In the genomic region with DNA sequence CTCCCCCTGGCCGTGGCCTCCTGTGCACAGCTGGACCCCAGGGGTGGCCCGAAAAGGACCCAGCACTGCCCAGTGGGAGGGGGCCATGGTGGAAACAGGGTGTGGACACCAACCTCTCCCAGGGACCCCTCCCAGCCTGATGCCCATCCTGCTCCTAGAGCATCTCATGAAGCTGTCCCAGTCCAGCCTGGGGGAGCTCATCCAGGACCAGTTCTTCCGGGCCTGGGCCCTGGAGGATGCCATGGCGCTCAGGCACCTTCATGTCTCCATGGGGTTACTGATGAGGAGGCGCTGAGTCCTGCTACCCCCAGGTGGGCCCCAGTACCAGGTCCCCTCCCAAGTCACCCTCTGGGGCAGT, we compare ENCODE assay signal across 25 cellular contexts.
"Had no signal": no experiment of that assay in that cellular context is flagged by ENCODE, and none has a peak within 500 bp of the region (broad histone marks: within the 10 kb centered on the region; RNA-seq: fewer than 3 reads in every experiment).

No MANE protein-coding gene starts in this region.

- FAIRE-seq: endothelial cell of umbilical vein, kidney, pancreas had no signal

- H3K36me3 ChIP-seq: esophagus muscularis mucosa, gastroesophageal sphincter, heart left ventricle, pancreas, right lobe of liver, tibial artery had no signal

- H3K27me3 ChIP-seq: foreskin keratinocyte, heart left ventricle, hepatocyte, pancreas, right lobe of liver, testis had no signal

- ATAC-seq: foreskin keratinocyte; gastroesophageal sphincter; heart left ventricle; left lobe of liver; naive thymus-derived CD8-positive, alpha-beta T cell; pancreas; stimulated activated memory B cell treated with anti-CD40 and anti-IgM and Interleukin-4, amounts not matched to agents 10 μg/mL and 1 μg/mL and 100 μg/mL, for 72 hours; stimulated activated naive CD8-positive, alpha-beta T cell treated with anti-CD3 and anti-CD28 coated beads, Interleukin-15, Interleukin-2, amounts not matched to agents 100 U/mL and 50 U/mL, for 24 hours had no signal

- H3K4me3 ChIP-seq: coronary artery, esophagus muscularis mucosa, gastroesophageal sphincter, heart left ventricle, hepatocyte, pancreas, right lobe of liver, smooth muscle cell, testis, tibial artery had no signal

- H3K4me2 ChIP-seq: hepatocyte, smooth muscle cell had no signal

- H3K27ac ChIP-seq: coronary artery, esophagus muscularis mucosa, foreskin keratinocyte, gastroesophageal sphincter, heart left ventricle, hepatocyte, pancreas, right lobe of liver, testis, tibial artery had no signal

- DNase-seq: dermis blood vessel endothelial cell; effector memory CD4-positive, alpha-beta T cell; foreskin keratinocyte; heart left ventricle; kidney; mesendoderm; nephron progenitor cell; occipital lobe; stimulated activated CD4-positive, alpha-beta T cell treated with anti-CD3 and anti-CD28 coated beads, Interleukin-2, amount 100 ng/mL, for 24 hours; stimulated activated CD4-positive, alpha-beta T cell treated with anti-CD3 and anti-CD28 coated beads, Interleukin-4, amount 100 ng/mL, for 24 hours; stimulated activated naive CD8-positive, alpha-beta T cell treated with anti-CD3 and anti-CD28 coated beads, Interleukin-15, Interleukin-2, amounts not matched to agents 100 U/mL and 50 U/mL, for 24 hours; substantia nigra; testis had no signal

- H2AFZ ChIP-seq: hepatocyte had no signal

- H3K9me3 ChIP-seq: esophagus muscularis mucosa, gastroesophageal sphincter, heart left ventricle, pancreas, right lobe of liver, testis, tibial artery had no signal

- H3K4me1 ChIP-seq: esophagus muscularis mucosa, foreskin keratinocyte, gastroesophageal sphincter, heart left ventricle, pancreas, right lobe of liver, testis, tibial artery had no signal
